29 cellular contexts compared by ENCODE assay signal in the genomic region with DNA sequence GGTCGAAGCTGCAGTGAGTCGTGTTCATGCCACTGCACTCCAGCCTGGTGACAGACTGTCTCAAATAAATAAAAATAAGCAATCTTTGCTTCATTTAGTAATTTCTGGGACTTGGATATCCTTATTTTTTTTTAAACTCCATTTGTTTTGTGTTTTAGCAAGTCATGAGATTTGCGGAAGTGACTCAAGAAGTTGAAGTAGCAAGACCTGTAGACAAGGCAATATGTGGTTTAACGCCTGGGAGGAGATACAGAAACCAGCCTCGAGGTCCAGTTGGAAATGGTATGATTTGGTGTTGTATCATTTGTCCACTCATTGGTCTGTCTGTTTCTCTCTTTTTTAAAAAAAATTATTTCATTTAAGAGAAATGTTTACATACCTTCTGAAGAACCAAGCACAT.
"Had no signal": no experiment of that assay in that cellular context is flagged by ENCODE, and none has a peak within 500 bp of the region (broad histone marks: within the 10 kb centered on the region; RNA-seq: fewer than 3 reads in every experiment).

No MANE protein-coding gene starts in this region.

- H3K36me3 Mint-ChIP-seq: naive B cell, natural killer cell had no signal

- H3K27ac Mint-ChIP-seq: immature natural killer cell; mesothelial cell of epicardium; naive B cell; natural killer cell; nephron progenitor cell; neural progenitor cell; progenitor cell of endocrine pancreas; stimulated activated memory B cell treated with anti-CD40 and anti-IgM and Interleukin-4, amounts not matched to agents 10 μg/mL and 1 μg/mL and 100 μg/mL, for 72 hours; stimulated activated naive CD8-positive, alpha-beta T cell treated with anti-CD3 and anti-CD28 coated beads, Interleukin-15, amount 100 ng/mL, for 72 hours; type B pancreatic cell had no signal

- H3K27ac ChIP-seq: left ventricle myocardium inferior, neural progenitor cell, ovary, right atrium auricular region, right lobe of liver, testis, tibial artery, uterus had no signal

- H3K27me3 ChIP-seq: neural progenitor cell, ovary, right atrium auricular region, right lobe of liver, testis, tibial artery, uterus had no signal

- H3K4me3 ChIP-seq: left ventricle myocardium inferior, lung, neural progenitor cell, ovary, right atrium auricular region, right lobe of liver, smooth muscle cell, testis, tibial artery, uterus had no signal

- H3K9me3 Mint-ChIP-seq: immature natural killer cell; mesothelial cell of epicardium; naive B cell; natural killer cell; nephron progenitor cell; neural progenitor cell; stimulated activated memory B cell treated with anti-CD40 and anti-IgM and Interleukin-4, amounts not matched to agents 10 μg/mL and 1 μg/mL and 100 μg/mL, for 72 hours; stimulated activated naive CD8-positive, alpha-beta T cell treated with anti-CD3 and anti-CD28 coated beads, Interleukin-15, amount 100 ng/mL, for 72 hours; type B pancreatic cell had no signal

- FAIRE-seq: islet of Langerhans, kidney had no signal

- H3K4me3 Mint-ChIP-seq: immature natural killer cell; mesothelial cell of epicardium; naive B cell; natural killer cell; nephron progenitor cell; neural progenitor cell; stimulated activated memory B cell treated with anti-CD40 and anti-IgM and Interleukin-4, amounts not matched to agents 10 μg/mL and 1 μg/mL and 100 μg/mL, for 72 hours; stimulated activated naive CD8-positive, alpha-beta T cell treated with anti-CD3 and anti-CD28 coated beads, Interleukin-15, amount 100 ng/mL, for 72 hours; type B pancreatic cell had no signal

- H3K27me3 Mint-ChIP-seq: naive B cell; stimulated activated memory B cell treated with anti-CD40 and anti-IgM and Interleukin-4, amounts not matched to agents 10 μg/mL and 1 μg/mL and 100 μg/mL, for 72 hours; stimulated activated naive CD8-positive, alpha-beta T cell treated with anti-CD3 and anti-CD28 coated beads, Interleukin-15, amount 100 ng/mL, for 72 hours; type B pancreatic cell had no signal

- H3K9me3 ChIP-seq: left ventricle myocardium inferior, ovary, right atrium auricular region, right lobe of liver, testis, tibial artery, uterus had no signal

- DNase-seq: hippocampal formation; immature natural killer cell; kidney; left ventricle myocardium inferior; mesendoderm; naive B cell; natural killer cell; nephron progenitor cell; ovary; right lobe of liver; stimulated activated CD4-positive, alpha-beta T cell treated with anti-CD3 and anti-CD28 coated beads, Interleukin-1b, Interleukin-23, amount 100 ng/mL, for 48 hours; stimulated activated CD4-positive, alpha-beta T cell treated with anti-CD3 and anti-CD28 coated beads, Interleukin-2, amount 100 ng/mL, for 48 hours; stimulated activated CD4-positive, alpha-beta T cell treated with anti-CD3 and anti-CD28 coated beads, Interleukin-4, amount 100 ng/mL, for 4 hours; stimulated activated CD8-positive, alpha-beta memory T cell treated with anti-CD3 and anti-CD28 coated beads, Interleukin-4, amount 100 ng/mL, for 48 hours; stimulated activated naive CD4-positive, alpha-beta T cell treated with Interleukin-2 at 50 U/mL for 16 hours; stimulated activated naive CD8-positive, alpha-beta T cell treated with anti-CD3 and anti-CD28 coated beads, Interleukin-15, amount 100 ng/mL, for 72 hours; substantia nigra; testis; tibial artery; uterus had no signal

- H3K36me3 ChIP-seq: left ventricle myocardium inferior, ovary, right atrium auricular region, right lobe of liver, uterus had no signal

- H3K4me1 Mint-ChIP-seq: immature natural killer cell; mesothelial cell of epicardium; naive B cell; natural killer cell; nephron progenitor cell; neural progenitor cell; stimulated activated memory B cell treated with anti-CD40 and anti-IgM and Interleukin-4, amounts not matched to agents 10 μg/mL and 1 μg/mL and 100 μg/mL, for 72 hours; stimulated activated naive CD8-positive, alpha-beta T cell treated with anti-CD3 and anti-CD28 coated beads, Interleukin-15, amount 100 ng/mL, for 72 hours had no signal

- H3K4me1 ChIP-seq: left ventricle myocardium inferior, neural progenitor cell, right atrium auricular region, right lobe of liver, testis, tibial artery, uterus had no signal
